9 cellular contexts compared by ENCODE assay signal in genomic region chr1:226940806-226941067, GRCh38. TPM values are rescaled to one million over a fixed set of nuclear protein-coding genes. Genes with fewer than 3 reads are reported as not detected.
DNase-seq lines count a peak whose midpoint lies in the region; ATAC-seq and TF ChIP-seq lines count a peak whose summit lies in the region.
"Had no signal": no experiment of that assay in that cellular context is flagged by ENCODE, and none has a peak within 500 bp of the region (broad histone marks: within the 10 kb centered on the region; RNA-seq: fewer than 3 reads in every experiment).

No MANE protein-coding gene starts in this region.

- ATAC-seq in T-helper 17 cell (no peak), gastrocnemius medialis (no peak), GM21576 (IDR thresholded peaks at IDR 0.05; ENCODE audit: unreplicated experiment) (no peak), HG02870 (IDR thresholded peaks at IDR 0.05; ENCODE audit: unreplicated experiment) (no peak)

- H3K9me3 ChIP-seq in T-helper 17 cell (ENCODE audit: control insufficient read depth, low read length, poor library complexity, severe bottlenecking) (no peaks in the 10 kb centered on the region), gastrocnemius medialis (no peaks in the 10 kb centered on the region)

- H3K36me3 ChIP-seq in gastrocnemius medialis = no peaks in the 10 kb centered on the region

- H3K27ac Mint-ChIP-seq in T-helper 17 cell = peak overlapping the region; percentile 86

- intact Hi-C loops in gastrocnemius medialis (cut with DNase I; ENCODE audit: low total_unique reads) = loop anchor here (2.0 to 10.0 kb wide), 6 partner anchors 32 to 1264 kb away; partner anchors contain the start of genes ARF1, OBSCN and WNT9A

- peak overlapping the region; percentile 98 to 99 (median 99) for H3K27ac ChIP-seq in gastrocnemius medialis

- peaks cover 31 to 50% of the 10 kb centered on the region in 2 donors for H3K4me1 ChIP-seq in gastrocnemius medialis

- H3K4me1 Mint-ChIP-seq in T-helper 17 cell = peaks cover 45% of the 10 kb centered on the region

- H3K27me3 ChIP-seq in gastrocnemius medialis = no peaks in the 10 kb centered on the region

- H3K36me3 Mint-ChIP-seq in T-helper 17 cell (ENCODE audit: low read depth) = no peaks in the 10 kb centered on the region

- no peak for DNase-seq in T-helper 17 cell
- no peak for DNase-seq in foreskin fibroblast
- no peak for DNase-seq in gastrocnemius medialis
- no peak for DNase-seq in UCSD-AML1 (lab: John Stamatoyannopoulos, UW; ENCODE audit: unreplicated experiment)
- DNase-seq in ureter (ENCODE audit: low spot score) = no peak
- DNase-seq: GOT3 had no signal

- H3K4me3 ChIP-seq in GM12875 (ENCODE audit: low read depth, low read length) = peak overlapping the region; percentile 84
- peak overlapping the region; percentile 77 to 80 for H3K4me3 ChIP-seq in foreskin fibroblast (ENCODE audit: low read depth in 1 of 2, low read length in 2 of 2)
- H3K4me3 ChIP-seq in gastrocnemius medialis = peak overlapping the region; percentile 84 to 95 (median 88)

- peak overlapping the region; percentile 90 for H3K4me3 Mint-ChIP-seq in T-helper 17 cell

- TF ChIP-seq POLR2A in gastrocnemius medialis (IDR thresholded peaks at IDR 0.05) = no peak

- in situ Hi-C loops in gastrocnemius medialis (cut with MboI; ENCODE audit: low sequenced_read_pairs in 4 of 4) = no loop called here

- no peaks in the 10 kb centered on the region for H3K27me3 Mint-ChIP-seq in T-helper 17 cell

- TF ChIP-seq CTCF in GM12875 (IDR thresholded peaks at IDR 0.05; ENCODE audit: borderline replicate concordance, insufficient read depth, low read depth, low read length) (no peak), foreskin fibroblast (IDR thresholded peaks at IDR 0.05; ENCODE audit: low read depth, low read length) (no peak), gastrocnemius medialis (IDR thresholded peaks at IDR 0.05 in 4 of 5, conservative IDR thresholded peaks at IDR 0.05 in 1 of 5) (no peak)

RNA-seq across cellular contexts. Expression of gene COQ8A, which starts 0.6 kb away (rescaled TPM):
- 10 to 100 TPM; 30.7 to 37.3 TPM for total RNA-seq in T-helper 17 cell
- 1,000 to 10,000 TPM in 3 of 4 donors, 100 to 1,000 TPM in 1; 950 to 2,403 (median 1,384) TPM for total RNA-seq in gastrocnemius medialis
- total RNA-seq in ureter = 32.7 TPM

Comparison
In these comparisons a context has a peak if more than half of its experiments do, and no peak if none do; other contexts are left out.
1. RNA of gene COQ8A, which starts 0.6 kb away (total RNA-seq): 950 to 2,403 TPM in gastrocnemius medialis; 30.7 to 37.3 TPM in T-helper 17 cell and 32.7 TPM in ureter (single experiment); every median in the first group is over 10 times any median in the second.
2. Peak in every context shown above with its lines, with median percentiles within 50 percentile points of each other: H3K4me3 ChIP-seq.